17 cellular contexts compared by ENCODE assay signal in genomic region chr3:69510481-69511031, GRCh38.
DNase-seq lines count a peak whose midpoint lies in the region; ATAC-seq and TF ChIP-seq lines count a peak whose summit lies in the region.
"Had no signal": no experiment of that assay in that cellular context is flagged by ENCODE, and none has a peak within 500 bp of the region (broad histone marks: within the 10 kb centered on the region; RNA-seq: fewer than 3 reads in every experiment).

No MANE protein-coding gene starts in this region.

- in situ Hi-C loops in mammary epithelial cell (cut with MboI; ENCODE audit: low sequenced_read_pairs in 2 of 2), result no loop called here

- no peak overlapping the region for H3K27ac ChIP-seq in mammary epithelial cell (ENCODE audit: insufficient read depth, low read depth, low read length)
- H3K27ac ChIP-seq in foreskin keratinocyte, result no peak overlapping the region
- no peak overlapping the region for H3K27ac ChIP-seq in sigmoid colon
- H3K27ac ChIP-seq: A549, RWPE1 had no signal

- H4K20me1 ChIP-seq in mammary epithelial cell (ENCODE audit: insufficient read depth, low read length), result peaks cover 2% of the 10 kb centered on the region

- no peak overlapping the region for H3K4me2 ChIP-seq in mammary epithelial cell (ENCODE audit: insufficient read depth, low read depth, low read length)
- H3K4me2 ChIP-seq: A549 had no signal

- ATAC-seq in foreskin keratinocyte (peak; percentile 39), HG02610 (IDR thresholded peaks at IDR 0.05; ENCODE audit: unreplicated experiment) (no peak)
- ATAC-seq: A549 had no signal

- dilution Hi-C loops in mammary epithelial cell (cut with HindIII; ENCODE audit: low sequenced_read_pairs), result no loop called here

- intact Hi-C loops in mammary epithelial cell (cut with micrococcal nuclease), result no loop called here
- intact Hi-C loops in sigmoid colon (cut with DNase I), result no loop called here

- H3K36me3 ChIP-seq in mammary epithelial cell (ENCODE audit: insufficient read depth, low read length) (no peaks in the 10 kb centered on the region), sigmoid colon (no peaks in the 10 kb centered on the region)

- peak; percentile 1 for DNase-seq in EH (ENCODE audit: low read depth)
- peak; percentile 13 for DNase-seq in mammary epithelial cell
- peak in 1 of 2 donors; percentile 8 for DNase-seq in foreskin keratinocyte
- DNase-seq in left kidney (ENCODE audit: low read depth, low spot score), result peak; percentile 52
- DNase-seq in NCI-H2196 (lab: John Stamatoyannopoulos, UW; ENCODE audit: unreplicated experiment), result no peak
- no peak for DNase-seq in amygdala (lab: John Stamatoyannopoulos, UW)
- DNase-seq in sigmoid colon, result no peak
- DNase-seq: Caco-2; DMS53; HCEC 1CT; NCI-H1092; NCI-H69; NK-92 treated with Interleukin-12 subunit alpha and Interleukin-12 subunit beta, amount 100 ng/mL, for 24 hours; OCI-M1 had no signal

- no peak for TF ChIP-seq CTCF in mammary epithelial cell (conservative IDR thresholded peaks at IDR 0.05 in 1 of 2, IDR thresholded peaks at IDR 0.05 in 1 of 2; ENCODE audit: extremely low read depth in 1 of 2, insufficient read depth in 1 of 2, low read depth in 1 of 2, low read length in 2 of 2)
- no peak for TF ChIP-seq CTCF in foreskin keratinocyte (conservative IDR thresholded peaks at IDR 0.05)
- TF ChIP-seq CTCF in sigmoid colon (IDR thresholded peaks at IDR 0.05), result no peak

- no peak overlapping the region for H3K9ac ChIP-seq in mammary epithelial cell (ENCODE audit: insufficient read depth, low read length)

- no peak overlapping the region for H3K4me3 ChIP-seq in mammary epithelial cell (replicated peaks in 1 of 3; ENCODE audit: insufficient read depth in 1 of 3, low read depth in 2 of 3, low read length in 3 of 3)
- H3K4me3 ChIP-seq in sigmoid colon, result no peak overlapping the region
- H3K4me3 ChIP-seq: A549 had no signal

- TF ChIP-seq EP300 in sigmoid colon (IDR thresholded peaks at IDR 0.05), result no peak

- H3K9me3 ChIP-seq in mammary epithelial cell (replicated peaks; ENCODE audit: insufficient read depth, low read length) (peaks cover 2% of the 10 kb centered on the region), sigmoid colon (no peaks in the 10 kb centered on the region)
- H3K9me3 ChIP-seq: A549 had no signal

- H3K4me1 ChIP-seq in mammary epithelial cell (ENCODE audit: insufficient read depth, low read length) (peaks cover 20% of the 10 kb centered on the region), foreskin keratinocyte (peaks cover 22% of the 10 kb centered on the region), sigmoid colon (peaks cover 0 to 14% (median 8%) of the 10 kb centered on the region in 4 donors)
- H3K4me1 ChIP-seq: A549, Caco-2 had no signal

- H3K79me2 ChIP-seq in mammary epithelial cell (ENCODE audit: insufficient read depth, low read length), result peaks cover 97% of the 10 kb centered on the region

- no peak overlapping the region for H2AFZ ChIP-seq in mammary epithelial cell (ENCODE audit: low read depth, low read length)

- CTCF ChIA-PET in mammary epithelial cell (lab: Charles Lee; ENCODE audit: low non-redundant PET), result no interaction called here

- H3K27me3 ChIP-seq in mammary epithelial cell (ENCODE audit: insufficient read depth, low read length) (no peaks in the 10 kb centered on the region), foreskin keratinocyte (no peaks in the 10 kb centered on the region), sigmoid colon (no peaks in the 10 kb centered on the region)

- no TSS peak for BruUV-seq in mammary epithelial cell (replicated peaks; lab: Mats Ljungman, UMichigan)

- no peak for TF ChIP-seq POLR2A in sigmoid colon (IDR thresholded peaks at IDR 0.05)

- WGBS in mammary epithelial cell (ENCODE audit: low coverage, missing lambda C conversion rate), result 84% methylated on average over 3 of the region's 3 CpGs
- 29 to 41% methylated on average over 3 of the region's 3 CpGs for WGBS in sigmoid colon, 2 donors

Comparison
In these comparisons a context has a peak if more than half of its experiments do, and no peak if none do; other contexts are left out.
1. DNase-seq: peak in EH (single experiment), mammary epithelial cell (single experiment) and left kidney (single experiment); none in NCI-H2196 (single experiment), amygdala (0 of 56) and sigmoid colon (single experiment).